11 cellular contexts compared by ENCODE assay signal in genomic region chr1:200867018-200867811, GRCh38. TPM values are rescaled to one million over a fixed set of nuclear protein-coding genes. Genes with fewer than 3 reads are reported as not detected.
A peak's percentile ranks its signal among the peaks of the same experiment; 100 is the strongest.
DNase-seq lines count a peak whose midpoint lies in the region; ATAC-seq and TF ChIP-seq lines count a peak whose summit lies in the region.
"Had no signal": no experiment of that assay in that cellular context is flagged by ENCODE, and none has a peak within 500 bp of the region (broad histone marks: within the 10 kb centered on the region; RNA-seq: fewer than 3 reads in every experiment).

No MANE protein-coding gene starts in this region.

- peaks cover 21% of the 10 kb centered on the region for H3K27me3 Mint-ChIP-seq in activated CD8-positive, alpha-beta T cell treated with anti-CD3 and anti-CD28 coated beads for 36 hours
- no peaks in the 10 kb centered on the region for H3K27me3 Mint-ChIP-seq in Calu3 (ENCODE audit: unreplicated experiment)

- H3K9me3 ChIP-seq in right atrium auricular region = no peaks in the 10 kb centered on the region
- H3K9me3 ChIP-seq: BLaER1 had no signal

- H3K27ac ChIP-seq in right atrium auricular region = no peak overlapping the region
- H3K27ac ChIP-seq: BLaER1 had no signal

- peaks cover 0 to 11% of the 10 kb centered on the region in 2 donors for H3K4me1 ChIP-seq in right atrium auricular region

- no peak overlapping the region for H3K4me3 ChIP-seq in right atrium auricular region
- H3K4me3 ChIP-seq: BLaER1 had no signal

- no peak overlapping the region for H3K27ac Mint-ChIP-seq in activated CD8-positive, alpha-beta T cell treated with anti-CD3 and anti-CD28 coated beads for 36 hours
- H3K27ac Mint-ChIP-seq in stimulated activated effector memory CD8-positive, alpha-beta T cell treated with anti-CD3 and anti-CD28 coated beads, Interleukin-12 subunit alpha, Interleukin-12 subunit beta, amount 100 ng/mL, for 72 hours = no peak overlapping the region
- H3K27ac Mint-ChIP-seq in Calu3 (ENCODE audit: unreplicated experiment) = no peak overlapping the region

- peaks cover 52% of the 10 kb centered on the region for H3K4me1 Mint-ChIP-seq in activated CD8-positive, alpha-beta T cell treated with anti-CD3 and anti-CD28 coated beads for 36 hours (ENCODE audit: low read depth)
- peaks cover 63% of the 10 kb centered on the region for H3K4me1 Mint-ChIP-seq in stimulated activated effector memory CD8-positive, alpha-beta T cell treated with anti-CD3 and anti-CD28 coated beads, Interleukin-12 subunit alpha, Interleukin-12 subunit beta, amount 100 ng/mL, for 72 hours
- no peaks in the 10 kb centered on the region for H3K4me1 Mint-ChIP-seq in Calu3 (ENCODE audit: low read depth, unreplicated experiment)

- H3K4me3 Mint-ChIP-seq in activated CD8-positive, alpha-beta T cell treated with anti-CD3 and anti-CD28 coated beads for 36 hours = no peak overlapping the region
- H3K4me3 Mint-ChIP-seq in stimulated activated effector memory CD8-positive, alpha-beta T cell treated with anti-CD3 and anti-CD28 coated beads, Interleukin-12 subunit alpha, Interleukin-12 subunit beta, amount 100 ng/mL, for 72 hours = peak overlapping the region; percentile 37
- no peak overlapping the region for H3K4me3 Mint-ChIP-seq in Calu3 (ENCODE audit: low read depth, unreplicated experiment)

- POLR2A ChIA-PET in activated CD8-positive, alpha-beta T cell treated with anti-CD3 and anti-CD28 coated beads for 36 hours (lab: Charles Lee) = interaction anchor here (0.9 to 3.8 kb wide), 7 partner anchors 9 to 197 kb away, joined by 3 to 13 read pairs (median 4); partner anchors contain the start of gene DDX59

- peaks cover 0 to 4% of the 10 kb centered on the region in 2 donors for H3K27me3 ChIP-seq in right atrium auricular region
- H3K27me3 ChIP-seq: BLaER1 had no signal

- H3K36me3 ChIP-seq in right atrium auricular region = peaks cover 9% of the 10 kb centered on the region

- intact Hi-C loops in left ventricle myocardium superior (cut with micrococcal nuclease) = no loop called here
- intact Hi-C loops in activated CD8-positive, alpha-beta T cell treated with anti-CD3 and anti-CD28 coated beads for 36 hours (cut with micrococcal nuclease) = loop anchor here (5.0 kb wide), 1 partner anchor 40 kb away; no protein-coding TSS in a partner anchor
- intact Hi-C loops in Calu3 (cut with micrococcal nuclease; ENCODE audit: unreplicated experiment) = no loop called here

- no peaks in the 10 kb centered on the region for H3K9me3 Mint-ChIP-seq in activated CD8-positive, alpha-beta T cell treated with anti-CD3 and anti-CD28 coated beads for 36 hours
- no peaks in the 10 kb centered on the region for H3K9me3 Mint-ChIP-seq in stimulated activated effector memory CD8-positive, alpha-beta T cell treated with anti-CD3 and anti-CD28 coated beads, Interleukin-12 subunit alpha, Interleukin-12 subunit beta, amount 100 ng/mL, for 72 hours
- H3K9me3 Mint-ChIP-seq in Calu3 (ENCODE audit: low read depth, unreplicated experiment) = no peaks in the 10 kb centered on the region

- TF ChIP-seq CTCF in right atrium auricular region (IDR thresholded peaks at IDR 0.05) = no peak
- no peak for TF ChIP-seq CTCF in activated CD8-positive, alpha-beta T cell treated with anti-CD3 and anti-CD28 coated beads for 36 hours (IDR thresholded peaks at IDR 0.05)
- TF ChIP-seq CTCF in Calu3 (IDR thresholded peaks at IDR 0.05; ENCODE audit: unreplicated experiment) = no peak

- CTCF ChIA-PET in activated CD8-positive, alpha-beta T cell treated with anti-CD3 and anti-CD28 coated beads for 36 hours (lab: Charles Lee) = interaction anchor here (1.0 to 1.5 kb wide), 4 partner anchors 23 to 245 kb away, joined by 3 to 4 read pairs (median 4); no protein-coding TSS in a partner anchor
- CTCF ChIA-PET in Calu3 (lab: Charles Lee) = no interaction called here

- ATAC-seq in left ventricle myocardium superior (peak; percentile 41), HG03095 (IDR thresholded peaks at IDR 0.05; ENCODE audit: unreplicated experiment) (peak; percentile 10)
- ATAC-seq in activated CD8-positive, alpha-beta T cell treated with anti-CD3 and anti-CD28 coated beads for 36 hours = no peak
- ATAC-seq in stimulated activated effector memory CD8-positive, alpha-beta T cell treated with anti-CD3 and anti-CD28 coated beads, Interleukin-12 subunit alpha, Interleukin-12 subunit beta, amount 100 ng/mL, for 72 hours = peak; percentile 1

- DNase-seq in left ventricle myocardium superior (no peak), right atrium auricular region (ENCODE audit: low spot score) (no peak), OCI-M1 (lab: John Stamatoyannopoulos, UW) (no peak), NCI-H345 treated with DMSO at 0.1 percent for 48 hours (lab: John Stamatoyannopoulos, UW; ENCODE audit: unreplicated experiment) (no peak), Calu3 (no peak)
- DNase-seq in activated CD8-positive, alpha-beta T cell treated with anti-CD3 and anti-CD28 coated beads for 36 hours = peak; percentile 30
- no peak for DNase-seq in stimulated activated effector memory CD8-positive, alpha-beta T cell treated with anti-CD3 and anti-CD28 coated beads, Interleukin-12 subunit alpha, Interleukin-12 subunit beta, amount 100 ng/mL, for 72 hours (ENCODE audit: low spot score in 2 of 2)
- DNase-seq: NCI-H446 had no signal

- BruUV-seq in Calu3 (replicated peaks; lab: Mats Ljungman, UMichigan) = no TSS peak

- no peaks in the 10 kb centered on the region for H3K36me3 Mint-ChIP-seq in activated CD8-positive, alpha-beta T cell treated with anti-CD3 and anti-CD28 coated beads for 36 hours (ENCODE audit: low read depth)
- no peaks in the 10 kb centered on the region for H3K36me3 Mint-ChIP-seq in stimulated activated effector memory CD8-positive, alpha-beta T cell treated with anti-CD3 and anti-CD28 coated beads, Interleukin-12 subunit alpha, Interleukin-12 subunit beta, amount 100 ng/mL, for 72 hours
- peaks cover 5% of the 10 kb centered on the region for H3K36me3 Mint-ChIP-seq in Calu3 (ENCODE audit: insufficient read depth, unreplicated experiment)

RNA-seq across cellular contexts. Expression of gene GPR25, which starts 5.6 kb away (rescaled TPM):
- total RNA-seq in left ventricle myocardium superior (not detected), right atrium auricular region (not detected), Calu3 (2022) (not detected in 2 replicates)
- total RNA-seq in activated CD8-positive, alpha-beta T cell treated with anti-CD3 and anti-CD28 coated beads for 36 hours = under 1 TPM; 0.29 to 0.34 TPM
- total RNA-seq: osteocyte had no signal

RNA-seq across cellular contexts. Expression of gene INAVA, which starts 27.5 kb away (rescaled TPM):
- total RNA-seq in left ventricle myocardium superior = 0.05 TPM
- total RNA-seq in right atrium auricular region = not detected
- not detected for total RNA-seq in activated CD8-positive, alpha-beta T cell treated with anti-CD3 and anti-CD28 coated beads for 36 hours
- 167 and 175 TPM in 2 replicates for total RNA-seq in Calu3 (2022)

Comparison
In these comparisons a context has a peak if more than half of its experiments do, and no peak if none do; other contexts are left out.
1. RNA of gene INAVA, which starts 27.5 kb away (total RNA-seq): 167 to 175 TPM in Calu3; not detected in right atrium auricular region, not detected in activated CD8-positive, alpha-beta T cell treated with anti-CD3 and anti-CD28 coated beads for 36 hours and 0.05 TPM in left ventricle myocardium superior (single experiment); every median in the first group is over 100 times any median in the second.